In genomic region chr2:126971481-126972271, GRCh38 we compare ENCODE assay signal across 8 cellular contexts.
DNase-seq lines count a peak whose midpoint lies in the region; ATAC-seq and TF ChIP-seq lines count a peak whose summit lies in the region.

No MANE protein-coding gene starts in this region.

- no peaks in the 10 kb centered on the region for H3K36me3 Mint-ChIP-seq in CD4-positive, alpha-beta T cell (ENCODE audit: low read depth)

- H3K27ac ChIP-seq in CD4-positive, alpha-beta T cell (ENCODE audit: low read depth, low read length): no peak overlapping the region

- DNase-seq in CD4-positive, alpha-beta T cell: peak; percentile 45 to 71 (median 50)
- DNase-seq in NOMO-1 treated with dmso at 0.1 percent for 144 hours (lab: John Stamatoyannopoulos, UW; ENCODE audit: unreplicated experiment) (peak; percentile 54), activated T-cell treated with anti-CD3 and anti-CD28 coated beads for 1 hour (ENCODE audit: low read depth) (peak; percentile 51), epithelial cell of esophagus (ENCODE audit: low read depth) (peak; percentile 54), myocyte (ENCODE audit: low read depth) (peak; percentile 91)
- DNase-seq in stimulated activated CD8-positive, alpha-beta memory T cell treated with anti-CD3 and anti-CD28 coated beads, Interleukin-7, amount 100 ng/mL, for 24 hours (ENCODE audit: low read depth): peak; percentile 38

- peaks cover 54% of the 10 kb centered on the region for H3K27me3 Mint-ChIP-seq in CD4-positive, alpha-beta T cell

- CTCF ChIA-PET in CD4-positive, alpha-beta T cell (lab: Charles Lee): interaction anchor here (0.8 to 2.0 kb wide), 3 partner anchors 13 to 444 kb away, joined by 3 to 7 read pairs (median 3); no protein-coding TSS in a partner anchor

- peak overlapping the region; percentile 74 for H3K4me3 Mint-ChIP-seq in CD4-positive, alpha-beta T cell

- peak; percentile 92 for TF ChIP-seq CTCF in CD4-positive, alpha-beta T cell (IDR thresholded peaks at IDR 0.05)
- peak; percentile 91 for TF ChIP-seq CTCF in epithelial cell of esophagus (IDR thresholded peaks at IDR 0.05; ENCODE audit: insufficient read depth, low read depth, low read length, missing control alignments)

- H3K27ac Mint-ChIP-seq in CD4-positive, alpha-beta T cell: no peak overlapping the region

- H3K4me3 ChIP-seq in epithelial cell of esophagus (ENCODE audit: low read length): peak overlapping the region; percentile 44

- no peaks in the 10 kb centered on the region for H3K9me3 ChIP-seq in CD4-positive, alpha-beta T cell (ENCODE audit: control insufficient read depth, low read length)

- intact Hi-C loops in CD4-positive, alpha-beta T cell (cut with DNase I, micrococcal nuclease): loop anchor here (2.0 to 10.0 kb wide), 3 partner anchors 367 to 449 kb away; no protein-coding TSS in a partner anchor

- ATAC-seq in CD4-positive, alpha-beta T cell (ENCODE audit: poor library complexity): peak; percentile 94
- peak; percentile 97 for ATAC-seq in GM19351 (IDR thresholded peaks at IDR 0.05; ENCODE audit: unreplicated experiment)
- ATAC-seq in HG03460 (IDR thresholded peaks at IDR 0.05; ENCODE audit: unreplicated experiment): peak; percentile 85

- H3K4me1 Mint-ChIP-seq in CD4-positive, alpha-beta T cell (ENCODE audit: low read depth): no peaks in the 10 kb centered on the region

- no peaks in the 10 kb centered on the region for H3K9me3 Mint-ChIP-seq in CD4-positive, alpha-beta T cell

- peaks cover 53% of the 10 kb centered on the region for H3K27me3 ChIP-seq in CD4-positive, alpha-beta T cell (ENCODE audit: control insufficient read depth, insufficient read depth, low read length)

- POLR2A ChIA-PET in CD4-positive, alpha-beta T cell (lab: Charles Lee): no interaction called here

Comparison
In these comparisons a context has a peak if more than half of its experiments do, and no peak if none do; other contexts are left out.
1. DNase-seq: peak in every context shown above with its lines; median percentile 91 in myocyte; 54 in NOMO-1 treated with dmso at 0.1 percent for 144 hours; 54 in epithelial cell of esophagus; 51 in activated T-cell treated with anti-CD3 and anti-CD28 coated beads for 1 hour; 50 in CD4-positive, alpha-beta T cell; 38 in stimulated activated CD8-positive, alpha-beta memory T cell treated with anti-CD3 and anti-CD28 coated beads, Interleukin-7, amount 100 ng/mL, for 24 hours.